8 cellular contexts compared by ENCODE assay signal in the genomic region with DNA sequence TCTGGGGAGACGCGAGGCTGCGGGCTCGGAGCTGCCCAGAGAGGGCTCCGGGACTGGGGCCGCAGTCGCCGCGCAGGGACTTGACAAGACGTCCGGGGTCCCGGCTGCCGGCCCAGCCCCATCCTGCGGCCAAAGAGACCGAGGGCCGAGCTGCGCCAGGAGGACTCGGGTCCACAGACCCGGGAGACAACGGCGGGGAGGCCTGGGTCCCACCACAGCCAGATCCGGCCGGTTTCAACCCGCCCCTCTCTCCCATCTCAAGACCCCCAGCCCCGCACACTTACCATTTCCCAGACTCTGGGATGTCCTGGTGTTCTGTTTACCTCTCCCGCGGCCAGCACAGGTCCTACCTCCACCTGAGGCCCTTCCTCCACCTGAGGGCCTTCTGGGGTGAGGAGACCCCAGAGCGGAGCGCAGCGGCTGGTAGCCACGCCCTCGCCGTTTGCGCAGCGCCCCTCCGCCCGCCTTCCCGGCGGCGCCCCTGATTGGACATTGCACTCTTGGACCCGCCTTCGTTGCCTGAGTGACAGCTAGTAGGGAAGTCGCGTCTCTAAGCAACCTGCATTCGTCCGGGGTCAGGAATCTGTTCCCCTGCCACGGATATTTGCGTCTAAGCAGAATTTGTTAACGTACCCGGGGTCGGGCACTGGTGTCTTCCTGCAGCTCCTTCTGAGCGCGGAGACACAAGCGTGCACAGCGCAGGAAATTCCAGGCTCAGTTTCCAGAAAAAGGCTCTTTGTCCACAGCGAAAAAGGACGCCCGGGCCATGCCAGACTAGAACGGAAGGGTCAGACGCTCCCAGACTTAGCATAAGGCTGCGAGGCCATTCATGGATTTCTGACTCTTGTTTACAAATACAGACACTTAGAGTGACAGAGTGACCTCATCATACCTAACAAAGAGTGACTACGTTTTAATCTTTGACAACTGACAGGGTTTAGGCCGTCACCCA. TPM values are rescaled to one million over a fixed set of nuclear protein-coding genes. Genes with fewer than 3 reads are reported as not detected.
A peak's percentile ranks its signal among the peaks of the same experiment; 100 is the strongest.
DNase-seq lines count a peak whose midpoint lies in the region; ATAC-seq and TF ChIP-seq lines count a peak whose summit lies in the region.

A gene (minus strand): TSS at position 446 of the 952 bp plus-strand sequence. CDS start 159 bp downstream, at position 287.

- peak within 1 kb of the TSS; percentile 99 for H3K4me3 ChIP-seq in fibroblast of villous mesenchyme (ENCODE audit: low read depth, low read length)

- TF ChIP-seq CTCF in RWPE1 (conservative IDR thresholded peaks at IDR 0.05; ENCODE audit: low read depth) = no peak
- no peak for TF ChIP-seq CTCF in fibroblast of villous mesenchyme (IDR thresholded peaks at IDR 0.05; ENCODE audit: insufficient read depth, low read depth, low read length)
- TF ChIP-seq CTCF in nephron progenitor cell (IDR thresholded peaks at IDR 0.05) = no peak

- CTCF ChIA-PET in RWPE1 (lab: Yijun Ruan, JAX) = interaction anchor here (0.6 kb wide), 1 partner anchor 63 kb away, joined by 3 read pairs; no protein-coding TSS in a partner anchor

- peak within 1 kb of the TSS; percentile 65 for H3K27ac ChIP-seq in RWPE1

- peak within 1 kb of the TSS; percentile 97 for H3K27ac Mint-ChIP-seq in nephron progenitor cell

- peak; percentile 86 for ATAC-seq in GM21528 (IDR thresholded peaks at IDR 0.05; ENCODE audit: low FRiP score, unreplicated experiment)
- ATAC-seq in stimulated activated naive CD8-positive, alpha-beta T cell treated with anti-CD3 and anti-CD28 coated beads, Interleukin-15, Interleukin-2, amounts not matched to agents 100 U/mL and 50 U/mL, for 24 hours = peak; percentile 98

- H3K36me3 Mint-ChIP-seq in nephron progenitor cell (ENCODE audit: low read depth) = peaks cover 28% of the 10 kb centered on the region

- H3K9me3 Mint-ChIP-seq in nephron progenitor cell = peaks cover 29% of the 10 kb centered on the region

- DNase-seq in DMS153 treated with DMSO at 0.1 percent for 48 hours (lab: John Stamatoyannopoulos, UW; ENCODE audit: unreplicated experiment) (peak; percentile 83), KG1 (lab: John Stamatoyannopoulos, UW) (peak; percentile 85), RWPE1 (ENCODE audit: low spot score) (peak; percentile 92), activated gamma-delta T cell (lab: John Stamatoyannopoulos, UW) (peak; percentile 64), fibroblast of villous mesenchyme (ENCODE audit: low read depth) (peak; percentile 81), nephron progenitor cell (peak; percentile 96)
- peak; percentile 92 for DNase-seq in stimulated activated naive CD8-positive, alpha-beta T cell treated with anti-CD3 and anti-CD28 coated beads, Interleukin-15, Interleukin-2, amounts not matched to agents 100 U/mL and 50 U/mL, for 24 hours

- peak within 1 kb of the TSS; percentile 91 for H3K4me3 Mint-ChIP-seq in nephron progenitor cell

- H3K27me3 Mint-ChIP-seq in nephron progenitor cell (ENCODE audit: low read depth, poor library complexity) = peaks cover 9% of the 10 kb centered on the region

- POLR2A ChIA-PET in RWPE1 (lab: Yijun Ruan, JAX; ENCODE audit: low non-redundant PET) = interaction anchor here (1.1 kb wide), 1 partner anchor 151 kb away, joined by 3 read pairs; no protein-coding TSS in a partner anchor

- peaks cover 36% of the 10 kb centered on the region for H3K4me1 Mint-ChIP-seq in nephron progenitor cell

RNA-seq across cellular contexts. Expression of the gene that starts here (rescaled TPM):
- total RNA-seq in fibroblast of villous mesenchyme = 1.9 and 3.0 TPM in 2 replicates

Comparison
In these comparisons a context has a peak if more than half of its experiments do, and no peak if none do; other contexts are left out.
1. Peak in every context shown above with its lines: DNase-seq, ATAC-seq, H3K4me3 ChIP-seq and H3K27ac ChIP-seq.